Comparison of ENCODE assay signal across 5 cellular contexts in the genomic region with DNA sequence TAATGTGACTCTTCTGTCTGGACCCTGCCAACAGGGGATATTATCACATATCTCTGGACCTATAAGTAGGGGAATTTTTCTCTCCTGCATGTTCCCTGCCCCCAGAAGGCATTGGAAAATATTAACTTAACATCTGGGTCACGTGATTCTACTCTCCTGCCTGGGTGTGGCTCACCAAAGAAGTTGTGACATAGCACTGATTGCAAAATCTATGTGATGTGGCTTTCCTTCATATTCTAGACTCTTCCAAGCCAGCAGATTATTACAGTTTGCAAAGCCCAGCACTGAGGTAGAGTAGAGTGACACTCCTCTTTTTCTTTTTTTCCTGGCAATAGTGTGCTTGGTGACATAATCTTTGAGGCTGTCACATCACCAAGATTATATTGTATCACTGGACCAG. TPM values are rescaled to one million over a fixed set of nuclear protein-coding genes. Genes with fewer than 3 reads are reported as not detected.
"Had no signal": no experiment of that assay in that cellular context is flagged by ENCODE, and none has a peak within 500 bp of the region (broad histone marks: within the 10 kb centered on the region; RNA-seq: fewer than 3 reads in every experiment).

No MANE protein-coding gene starts in this region.

RNA-seq across cellular contexts. Expression of gene BPY2B, which starts 3.4 kb away (rescaled TPM):
- total RNA-seq: HepG2, HT-29, HT1080, IMR-90, K562 had no signal
